In genomic region chr6:98947411-98948292, GRCh38 we compare ENCODE assay signal across 1 cellular context.
A peak's percentile ranks its signal among the peaks of the same experiment; 100 is the strongest.
TF ChIP-seq lines count a peak whose summit lies in the region.

TSS of gene FBXL4 (minus strand) at chr6:98947946. CDS start at chr6:98926988, 20,958 bp downstream.

TF ChIP-seq in HEK293, 187 proteins besides CTCF, POLR2A, EP300 and RAD21 (continued from another document):
- TF ChIP-seq ZNF202 (tag by site-specific recombination; IDR thresholded peaks at IDR 0.05; ENCODE audit: borderline replicate concordance) (0 out of 2 replicates have a peak, but pooled peaks have one; percentile 43), PBX3 (CRISPR knock-in tag; IDR thresholded peaks at IDR 0.05) (peak; percentile 53; the same call in 1 of the 2 replicates), ZSCAN5A (tag by site-specific recombination; IDR thresholded peaks at IDR 0.05) (no peak), GLIS2 (tag by site-specific recombination; IDR thresholded peaks at IDR 0.05) (peak; percentile 91), ZNF423 (tag by site-specific recombination; IDR thresholded peaks at IDR 0.05) (no peak), ZNF629 (tag by site-specific recombination; IDR thresholded peaks at IDR 0.05) (no peak), ZNF837 (tag by site-specific recombination; IDR thresholded peaks at IDR 0.05) (no peak), PATZ1 (tag by site-specific recombination; IDR thresholded peaks at IDR 0.05) (peak; percentile 85), GFI1B (tag by site-specific recombination; IDR thresholded peaks at IDR 0.05) (no peak), ZNF302 (tag by site-specific recombination; IDR thresholded peaks at IDR 0.05; ENCODE audit: low read depth) (no peak), ZNF704 (tag by site-specific recombination; IDR thresholded peaks at IDR 0.05) (no peak), ZNF184 (tag by site-specific recombination; IDR thresholded peaks at IDR 0.05) (no peak), KLF9 (tag by site-specific recombination; IDR thresholded peaks at IDR 0.05; ENCODE audit: low read depth) (peak; percentile 56; the same call in 1 of the 2 replicates), ZFP69B (tag by site-specific recombination; IDR thresholded peaks at IDR 0.05) (no peak), ZNF610 (tag by site-specific recombination; IDR thresholded peaks at IDR 0.05; ENCODE audit: borderline replicate concordance) (peak; percentile 92), ZNF561 (tag by site-specific recombination; IDR thresholded peaks at IDR 0.05; ENCODE audit: borderline replicate concordance) (peak; percentile 48; the same call in 1 of the 2 replicates), ZNF555 (tag by site-specific recombination; conservative IDR thresholded peaks at IDR 0.05) (no peak), ZNF335 (tag by site-specific recombination; conservative IDR thresholded peaks at IDR 0.05) (0 out of 2 replicates have a peak, but pooled peaks have one; percentile 51), ZBTB6 (tag by site-specific recombination; IDR thresholded peaks at IDR 0.05) (no peak), GLIS1 (tag by site-specific recombination; IDR thresholded peaks at IDR 0.05) (peak; percentile 40; the same call in 1 of the 2 replicates)
- TF ChIP-seq, protein P1, sequence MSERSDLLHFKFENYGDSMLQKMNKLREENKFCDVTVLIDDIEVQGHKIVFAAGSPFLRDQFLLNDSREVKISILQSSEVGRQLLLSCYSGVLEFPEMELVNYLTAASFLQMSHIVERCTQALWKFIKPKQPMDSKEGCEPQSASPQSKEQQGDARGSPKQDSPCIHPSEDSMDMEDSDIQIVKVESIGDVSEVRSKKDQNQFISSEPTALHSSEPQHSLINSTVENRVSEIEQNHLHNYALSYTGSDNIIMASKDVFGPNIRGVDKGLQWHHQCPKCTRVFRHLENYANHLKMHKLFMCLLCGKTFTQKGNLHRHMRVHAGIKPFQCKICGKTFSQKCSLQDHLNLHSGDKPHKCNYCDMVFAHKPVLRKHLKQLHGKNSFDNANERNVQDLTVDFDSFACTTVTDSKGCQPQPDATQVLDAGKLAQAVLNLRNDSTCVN (tag by site-specific recombination; optimal IDR thresholded peaks at IDR 0.05): peak; percentile 93
